In the genomic region with DNA sequence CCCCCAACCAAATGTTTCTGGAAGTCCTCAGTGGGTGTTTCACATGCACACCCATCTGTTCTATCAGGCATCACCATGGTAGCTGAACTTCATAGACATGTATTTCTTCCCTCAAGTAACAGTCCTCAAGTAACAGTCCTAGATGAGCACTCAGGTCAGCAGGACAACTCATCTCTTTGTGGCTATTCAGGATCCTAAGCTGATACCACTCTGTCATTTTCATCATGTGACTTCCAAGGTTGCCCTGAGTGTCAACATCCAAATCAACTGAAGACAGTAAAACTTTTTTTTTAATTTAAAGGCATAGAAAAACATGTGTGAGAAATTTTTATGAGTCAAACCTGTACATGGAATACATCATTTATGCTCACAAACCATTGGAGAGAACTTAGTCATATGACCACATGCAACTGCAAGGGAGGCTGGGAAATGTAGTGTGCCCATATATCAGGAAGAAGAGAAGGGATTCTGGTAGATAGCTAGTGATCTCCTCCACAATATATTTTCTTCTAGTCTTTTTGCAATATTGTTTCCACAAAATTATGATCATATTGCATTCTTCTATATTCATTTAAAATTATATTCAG, we compare ENCODE assay signal across 2 cellular contexts.
TF ChIP-seq lines count a peak whose summit lies in the region.

No MANE protein-coding gene starts in this region.

TF ChIP-seq in HCT116, 20 proteins besides CTCF, POLR2A, EP300 and RAD21:
- TF ChIP-seq ELF1 (IDR thresholded peaks at IDR 0.05; ENCODE audit: borderline replicate concordance, low read depth) (peak; percentile 44; the same call in 1 of the 2 replicates), EZH2phosphoT487 (IDR thresholded peaks at IDR 0.05; ENCODE audit: borderline replicate concordance) (no peak)

TF ChIP-seq in SK-N-SH, 30 proteins besides CTCF, POLR2A, EP300 and RAD21 (continued from another document):
- no peak for TF ChIP-seq TAF1 (IDR thresholded peaks at IDR 0.05; ENCODE audit: borderline replicate concordance, low read depth, low read length)
- TF ChIP-seq, protein P1, sequence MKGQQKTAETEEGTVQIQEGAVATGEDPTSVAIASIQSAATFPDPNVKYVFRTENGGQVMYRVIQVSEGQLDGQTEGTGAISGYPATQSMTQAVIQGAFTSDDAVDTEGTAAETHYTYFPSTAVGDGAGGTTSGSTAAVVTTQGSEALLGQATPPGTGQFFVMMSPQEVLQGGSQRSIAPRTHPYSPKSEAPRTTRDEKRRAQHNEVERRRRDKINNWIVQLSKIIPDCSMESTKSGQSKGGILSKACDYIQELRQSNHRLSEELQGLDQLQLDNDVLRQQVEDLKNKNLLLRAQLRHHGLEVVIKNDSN (IDR thresholded peaks at IDR 0.05; ENCODE audit: borderline replicate concordance, low read depth): peak; percentile 81
TF ChIP-seq in SK-N-SH: peak in this region for 2.
